12 cellular contexts compared by ENCODE assay signal in the genomic region with DNA sequence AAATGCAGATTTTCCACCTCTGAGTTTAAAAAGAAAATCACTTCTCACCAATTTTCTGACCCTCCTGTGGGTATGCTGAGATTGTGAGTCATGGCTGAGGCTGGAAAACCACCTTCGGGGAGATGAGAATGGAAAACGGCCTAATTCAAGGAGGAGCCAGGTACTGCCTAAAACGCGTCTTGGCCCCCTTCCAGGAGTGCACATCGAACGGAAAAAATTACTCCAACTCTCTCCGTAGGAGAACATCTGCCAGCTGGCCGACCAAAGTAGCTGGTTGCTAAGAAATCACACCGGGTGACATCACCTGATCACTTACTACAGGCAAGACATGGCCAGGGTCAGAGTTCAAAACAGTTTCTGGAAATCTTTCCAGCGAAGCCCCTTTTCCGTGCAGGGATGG.
A peak's percentile ranks its signal among the peaks of the same experiment; 100 is the strongest.
DNase-seq lines count a peak whose midpoint lies in the region; ATAC-seq and TF ChIP-seq lines count a peak whose summit lies in the region.
"Had no signal": no experiment of that assay in that cellular context is flagged by ENCODE, and none has a peak within 500 bp of the region (broad histone marks: within the 10 kb centered on the region; RNA-seq: fewer than 3 reads in every experiment).

No MANE protein-coding gene starts in this region.

- no peak overlapping the region for H2BK5ac ChIP-seq in mesenchymal stem cell (ENCODE audit: low read depth, low read length, poor library complexity, severe bottlenecking)

- H2AFZ ChIP-seq in mesenchymal stem cell (ENCODE audit: low read depth, low read length) = no peak overlapping the region

- H3K27ac ChIP-seq in mesenchymal stem cell (ENCODE audit: low read length, poor library complexity, severe bottlenecking) = no peak overlapping the region
- H3K27ac ChIP-seq: A549 had no signal

- H3K9ac ChIP-seq in mesenchymal stem cell (ENCODE audit: low read length) = no peak overlapping the region

- peak; percentile 1 for DNase-seq in NCI-H510A treated with DMSO at 0.1 percent for 48 hours (lab: John Stamatoyannopoulos, UW)
- DNase-seq in NCI-H510A (lab: John Stamatoyannopoulos, UW) = no peak
- DNase-seq in NCI-H1092 treated with DMSO at 0.1 percent for 48 hours (lab: John Stamatoyannopoulos, UW) = peak; percentile 46
- peak; percentile 35 for DNase-seq in activated naive CD8-positive, alpha-beta T cell treated with anti-CD3 and anti-CD28 coated beads, Interleukin-2, amount 50 U/mL, for 24 hours
- peak; percentile 17 for DNase-seq in mesenchymal stem cell
- no peak for DNase-seq in NCI-H2029 (lab: John Stamatoyannopoulos, UW)
- DNase-seq in SHP77 treated with DMSO at 0.1 percent for 48 hours (lab: John Stamatoyannopoulos, UW) = no peak
- DNase-seq in progenitor cell of endocrine pancreas (ENCODE audit: low spot score, unreplicated experiment) = no peak
- DNase-seq: EL, endodermal cell, hippocampal formation had no signal

- WGBS in mesenchymal stem cell = 60% methylated on average over 11 of the region's 11 CpGs

- H3K79me1 ChIP-seq in mesenchymal stem cell (replicated peaks; ENCODE audit: low read length, poor library complexity, severe bottlenecking) = peaks cover 10% of the 10 kb centered on the region

- H3K4me3 ChIP-seq in mesenchymal stem cell (ENCODE audit: insufficient read depth in 1 of 2, low read depth in 1 of 2, low read length in 2 of 2) = peak overlapping the region in 1 of 2 experiments; percentile 32
- H3K4me3 ChIP-seq: A549 had no signal

- H3K18ac ChIP-seq in mesenchymal stem cell (ENCODE audit: low read depth in 1 of 2, low read length in 2 of 2) = no peak overlapping the region

- no peak overlapping the region for H2BK15ac ChIP-seq in mesenchymal stem cell (ENCODE audit: low read depth, poor library complexity, severe bottlenecking)

- no peak overlapping the region for H3K4ac ChIP-seq in mesenchymal stem cell (ENCODE audit: low read depth in 1 of 2, low read length in 2 of 2)

- no peak overlapping the region for H3K14ac ChIP-seq in mesenchymal stem cell (ENCODE audit: low read length in 2 of 2)

- no peaks in the 10 kb centered on the region for H3K9me3 Mint-ChIP-seq in activated naive CD8-positive, alpha-beta T cell treated with anti-CD3 and anti-CD28 coated beads, Interleukin-2, amount 50 U/mL, for 24 hours
- no peaks in the 10 kb centered on the region for H3K9me3 Mint-ChIP-seq in progenitor cell of endocrine pancreas (ENCODE audit: low read depth)
- H3K9me3 Mint-ChIP-seq: endodermal cell had no signal

- H3K4me3 Mint-ChIP-seq in activated naive CD8-positive, alpha-beta T cell treated with anti-CD3 and anti-CD28 coated beads, Interleukin-2, amount 50 U/mL, for 24 hours = no peak overlapping the region
- no peak overlapping the region for H3K4me3 Mint-ChIP-seq in progenitor cell of endocrine pancreas (ENCODE audit: low read depth)
- H3K4me3 Mint-ChIP-seq: endodermal cell had no signal

- ATAC-seq in activated naive CD8-positive, alpha-beta T cell treated with anti-CD3 and anti-CD28 coated beads, Interleukin-2, amount 50 U/mL, for 24 hours = peak; percentile 23

- no peak overlapping the region for H3K23ac ChIP-seq in mesenchymal stem cell (ENCODE audit: low read length in 2 of 2)

- no peaks in the 10 kb centered on the region for H3K36me3 ChIP-seq in mesenchymal stem cell (ENCODE audit: control insufficient read depth in 1 of 2, insufficient read depth in 2 of 2, low read depth in 1 of 2, low read length in 2 of 2)

- H4K91ac ChIP-seq in mesenchymal stem cell (ENCODE audit: low read length) = no peak overlapping the region

- H3K4me1 ChIP-seq in mesenchymal stem cell (ENCODE audit: control insufficient read depth, insufficient read depth, low read depth, low read length) = peaks cover 31% of the 10 kb centered on the region
- H3K4me1 ChIP-seq: A549 had no signal

- no peak for TF ChIP-seq CTCF in progenitor cell of endocrine pancreas (IDR thresholded peaks at IDR 0.05; ENCODE audit: unreplicated experiment)

- no peaks in the 10 kb centered on the region for H3K36me3 Mint-ChIP-seq in activated naive CD8-positive, alpha-beta T cell treated with anti-CD3 and anti-CD28 coated beads, Interleukin-2, amount 50 U/mL, for 24 hours (ENCODE audit: low read depth)
- H3K36me3 Mint-ChIP-seq in progenitor cell of endocrine pancreas (ENCODE audit: insufficient read depth) = no peaks in the 10 kb centered on the region

- no peak overlapping the region for H2AK5ac ChIP-seq in mesenchymal stem cell (ENCODE audit: low read length, severe bottlenecking)

- peak overlapping the region; percentile 46 for H3K27ac Mint-ChIP-seq in activated naive CD8-positive, alpha-beta T cell treated with anti-CD3 and anti-CD28 coated beads, Interleukin-2, amount 50 U/mL, for 24 hours
- no peak overlapping the region for H3K27ac Mint-ChIP-seq in progenitor cell of endocrine pancreas
- H3K27ac Mint-ChIP-seq: endodermal cell had no signal

- no peak overlapping the region for H2BK12ac ChIP-seq in mesenchymal stem cell (ENCODE audit: low read length in 2 of 2)

- H3K27me3 ChIP-seq in mesenchymal stem cell (ENCODE audit: control insufficient read depth in 1 of 2, insufficient read depth in 1 of 2, low read length in 2 of 2) = peaks cover 7 to 23% of the 10 kb centered on the region in 2 experiments

- H3K4me1 Mint-ChIP-seq in activated naive CD8-positive, alpha-beta T cell treated with anti-CD3 and anti-CD28 coated beads, Interleukin-2, amount 50 U/mL, for 24 hours = peaks cover 6% of the 10 kb centered on the region
- H3K4me1 Mint-ChIP-seq in progenitor cell of endocrine pancreas (ENCODE audit: low read depth) = peaks cover 1% of the 10 kb centered on the region

- no peak overlapping the region for H3K4me2 ChIP-seq in mesenchymal stem cell (ENCODE audit: low read length, poor library complexity, severe bottlenecking)
- H3K4me2 ChIP-seq: A549 had no signal

- no peak overlapping the region for H2BK120ac ChIP-seq in mesenchymal stem cell (ENCODE audit: low read depth, low read length)

- peaks cover 11% of the 10 kb centered on the region for H3K27me3 Mint-ChIP-seq in activated naive CD8-positive, alpha-beta T cell treated with anti-CD3 and anti-CD28 coated beads, Interleukin-2, amount 50 U/mL, for 24 hours
- no peaks in the 10 kb centered on the region for H3K27me3 Mint-ChIP-seq in progenitor cell of endocrine pancreas

- H4K8ac ChIP-seq in mesenchymal stem cell (ENCODE audit: low read length) = no peak overlapping the region

- no peaks in the 10 kb centered on the region for H3K9me3 ChIP-seq in mesenchymal stem cell (ENCODE audit: control insufficient read depth, low read length)
- H3K9me3 ChIP-seq: A549 had no signal

Comparison
In these comparisons a context has a peak if more than half of its experiments do, and no peak if none do; other contexts are left out.
1. DNase-seq: peak in NCI-H510A treated with DMSO at 0.1 percent for 48 hours (single experiment), NCI-H1092 treated with DMSO at 0.1 percent for 48 hours (single experiment), activated naive CD8-positive, alpha-beta T cell treated with anti-CD3 and anti-CD28 coated beads, Interleukin-2, amount 50 U/mL, for 24 hours (single experiment) and mesenchymal stem cell (single experiment); none in NCI-H510A (single experiment), NCI-H2029 (single experiment), SHP77 treated with DMSO at 0.1 percent for 48 hours (single experiment) and progenitor cell of endocrine pancreas (single experiment).